In genomic region chr11:16111690-16112089, GRCh38 we compare ENCODE assay signal across 1 cellular context.
A peak's percentile ranks its signal among the peaks of the same experiment; 100 is the strongest.
TF ChIP-seq lines count a peak whose summit lies in the region.

No MANE protein-coding gene starts in this region.

TF ChIP-seq in H1, 55 proteins besides CTCF, POLR2A, EP300 and RAD21:
- no peak for TF ChIP-seq ATF3 (IDR thresholded peaks at IDR 0.05; ENCODE audit: insufficient read depth, low read depth, low read length)
- peak; percentile 33; the same call in 1 of the 2 replicates for TF ChIP-seq USF2 (IDR thresholded peaks at IDR 0.05; ENCODE audit: low read length)
